ENCODE assay signal across 18 cellular contexts in genomic region chr5:1786621-1787471, GRCh38. TPM values are rescaled to one million over a fixed set of nuclear protein-coding genes. Genes with fewer than 3 reads are reported as not detected.
DNase-seq lines count a peak whose midpoint lies in the region; ATAC-seq and TF ChIP-seq lines count a peak whose summit lies in the region.
"Had no signal": no experiment of that assay in that cellular context is flagged by ENCODE, and none has a peak within 500 bp of the region (broad histone marks: within the 10 kb centered on the region; RNA-seq: fewer than 3 reads in every experiment).

No MANE protein-coding gene starts in this region.

- no peaks in the 10 kb centered on the region for H3K36me3 ChIP-seq in left ventricle myocardium inferior
- no peaks in the 10 kb centered on the region for H3K36me3 ChIP-seq in suprapubic skin
- no peaks in the 10 kb centered on the region for H3K36me3 ChIP-seq in A673 (ENCODE audit: insufficient read depth, low read length, poor library complexity, severe bottlenecking)
- H3K36me3 ChIP-seq: SJSA1 had no signal

- H3K27me3 ChIP-seq in left ventricle myocardium inferior (ENCODE audit: low read depth) = peaks cover 16% of the 10 kb centered on the region
- peaks cover 2% of the 10 kb centered on the region for H3K27me3 ChIP-seq in suprapubic skin
- no peaks in the 10 kb centered on the region for H3K27me3 ChIP-seq in A673 (replicated peaks; ENCODE audit: insufficient read depth, low read depth, low read length, poor library complexity)
- H3K27me3 ChIP-seq: SJSA1 had no signal

- H3K4me3 ChIP-seq in left ventricle myocardium inferior = no peak overlapping the region
- no peak overlapping the region for H3K4me3 ChIP-seq in suprapubic skin
- no peak overlapping the region for H3K4me3 ChIP-seq in coronary artery
- no peak overlapping the region for H3K4me3 ChIP-seq in A673 (ENCODE audit: low read depth, low read length, poor library complexity, severe bottlenecking)
- H3K4me3 ChIP-seq: SJSA1 had no signal

- H3K36me3 Mint-ChIP-seq in T-helper 17 cell (ENCODE audit: low read depth) = no peaks in the 10 kb centered on the region
- H3K36me3 Mint-ChIP-seq: CD4-positive, CD25-positive, alpha-beta regulatory T cell had no signal

- H3K27ac ChIP-seq in left ventricle myocardium inferior (replicated peaks) = no peak overlapping the region
- no peak overlapping the region for H3K27ac ChIP-seq in suprapubic skin
- H3K27ac ChIP-seq in coronary artery = no peak overlapping the region
- no peak overlapping the region for H3K27ac ChIP-seq in A673 (ENCODE audit: low read depth, low read length, poor library complexity, severe bottlenecking)
- H3K27ac ChIP-seq: SJSA1 had no signal

- intact Hi-C loops in left ventricle myocardium superior (cut with micrococcal nuclease) = no loop called here
- intact Hi-C loops in left ventricle myocardium inferior (cut with micrococcal nuclease) = no loop called here
- intact Hi-C loops in A673 (cut with micrococcal nuclease; ENCODE audit: unreplicated experiment) = no loop called here

- H3K4me1 ChIP-seq in left ventricle myocardium inferior (peaks cover 26% of the 10 kb centered on the region), suprapubic skin (peaks cover 2% of the 10 kb centered on the region), A673 (ENCODE audit: insufficient read depth, low read length, poor library complexity, severe bottlenecking) (peaks cover 21% of the 10 kb centered on the region)
- H3K4me1 ChIP-seq: Caco-2 had no signal

- peak; percentile 19 for DNase-seq in left ventricle myocardium superior
- no peak for DNase-seq in left ventricle myocardium inferior
- no peak for DNase-seq in T-helper 17 cell
- DNase-seq in mesenteric fat pad (ENCODE audit: low spot score) = peak; percentile 81
- DNase-seq in suprapubic skin (ENCODE audit: low spot score in 2 of 2) = peak; percentile 55 to 59
- DNase-seq in DMS114 treated with DMSO at 0.1 percent for 48 hours (lab: John Stamatoyannopoulos, UW; ENCODE audit: unreplicated experiment) = no peak
- DNase-seq in coronary artery (ENCODE audit: low spot score) = no peak
- no peak for DNase-seq in A673 (ENCODE audit: low spot score)
- DNase-seq: ACHN; AML-193; CD4-positive, CD25-positive, alpha-beta regulatory T cell; EL; HCEC 1CT; NCI-H187; NCI-H345; NCI-H69 had no signal

- TF ChIP-seq CTCF in left ventricle myocardium inferior (IDR thresholded peaks at IDR 0.05; ENCODE audit: borderline replicate concordance) (no peak), suprapubic skin (IDR thresholded peaks at IDR 0.05) (no peak), coronary artery (IDR thresholded peaks at IDR 0.05) (no peak), A673 (conservative IDR thresholded peaks at IDR 0.05; ENCODE audit: low read depth, low read length) (no peak)

- TF ChIP-seq EP300 in suprapubic skin (IDR thresholded peaks at IDR 0.05) = no peak

- H3K4me1 Mint-ChIP-seq in T-helper 17 cell = peaks cover 15% of the 10 kb centered on the region

- WGBS in suprapubic skin = 97% methylated on average over 15 of the region's 29 CpGs

- CTCF ChIA-PET in A673 (lab: Charles Lee) = no interaction called here

- H3K27ac Mint-ChIP-seq in T-helper 17 cell = peak overlapping the region; percentile 16

- H3K4me3 Mint-ChIP-seq in T-helper 17 cell = no peak overlapping the region

- no TSS peak for BruUV-seq in A673 (replicated peaks; lab: Mats Ljungman, UMichigan)

- POLR2A ChIA-PET in A673 (lab: Charles Lee; ENCODE audit: low non-redundant PET) = no interaction called here

- ATAC-seq in left ventricle myocardium superior = no peak
- no peak for ATAC-seq in T-helper 17 cell

- peaks cover 8% of the 10 kb centered on the region for H3K27me3 Mint-ChIP-seq in T-helper 17 cell

- TF ChIP-seq POLR2A in suprapubic skin (IDR thresholded peaks at IDR 0.05) = no peak

- no peaks in the 10 kb centered on the region for H3K9me3 ChIP-seq in left ventricle myocardium inferior (replicated peaks)
- H3K9me3 ChIP-seq in T-helper 17 cell (ENCODE audit: control insufficient read depth, low read length, poor library complexity, severe bottlenecking) = no peaks in the 10 kb centered on the region
- H3K9me3 ChIP-seq in suprapubic skin = no peaks in the 10 kb centered on the region
- H3K9me3 ChIP-seq in A673 (ENCODE audit: low read depth, low read length, poor library complexity, severe bottlenecking) = no peaks in the 10 kb centered on the region
- H3K9me3 ChIP-seq: Caco-2, SJSA1 had no signal

RNA-seq across cellular contexts. Expression of gene MRPL36, which starts 12.8 kb away (rescaled TPM):
- total RNA-seq in left ventricle myocardium superior = 66.7 TPM
- 57.4 TPM for total RNA-seq in left ventricle myocardium inferior
- total RNA-seq in T-helper 17 cell = 10 to 100 TPM; 12.3 to 17.7 TPM
- total RNA-seq in mesenteric fat pad = 50.4 TPM
- 10 to 100 TPM; 13.7 to 62.5 (median 41.2) TPM for total RNA-seq in suprapubic skin
- total RNA-seq in A673 (2021) = 89.5 and 102 TPM in 2 replicates

RNA-seq across cellular contexts. Expression of gene NDUFS6, which starts 14.4 kb away (rescaled TPM):
- 128 TPM for total RNA-seq in left ventricle myocardium superior
- total RNA-seq in left ventricle myocardium inferior = 122 TPM
- total RNA-seq in T-helper 17 cell = 10 to 100 TPM; 15.2 to 24.7 TPM
- total RNA-seq in mesenteric fat pad = 26.4 TPM
- 10 to 100 TPM; 38.9 to 64.5 (median 51.2) TPM for total RNA-seq in suprapubic skin
- 69.4 and 72.8 TPM in 2 replicates for total RNA-seq in A673 (2021)

Comparison
In these comparisons a context has a peak if more than half of its experiments do, and no peak if none do; other contexts are left out.
1. DNase-seq: peak in left ventricle myocardium superior (single experiment), mesenteric fat pad (single experiment) and suprapubic skin (2 of 2); none in left ventricle myocardium inferior (single experiment), T-helper 17 cell (0 of 3), DMS114 treated with DMSO at 0.1 percent for 48 hours (single experiment), coronary artery (single experiment) and A673 (single experiment).